ENCODE assay signal across 10 cellular contexts in genomic region chr6:86619428-86619827, GRCh38.
ATAC-seq and TF ChIP-seq lines count a peak whose summit lies in the region.
"Had no signal": no experiment of that assay in that cellular context is flagged by ENCODE, and none has a peak within 500 bp of the region (broad histone marks: within the 10 kb centered on the region; RNA-seq: fewer than 3 reads in every experiment).

No MANE protein-coding gene starts in this region.

- no peaks in the 10 kb centered on the region for H3K9me3 ChIP-seq in HEK293 (ENCODE audit: control insufficient read depth, insufficient read depth, low read depth, low read length)
- H3K9me3 ChIP-seq: A549; BLaER1; BLaER1 treated with 17β-estradiol and CSF1 and Interleukin-3, amounts not matched to agents 10 nM and 100 nM; Caco-2 had no signal

- no peaks in the 10 kb centered on the region for H3K4me1 ChIP-seq in HEK293 (ENCODE audit: control insufficient read depth, insufficient read depth, low read length)
- H3K4me1 ChIP-seq: A549; BE2C; BLaER1; BLaER1 treated with 17β-estradiol and CSF1 and Interleukin-3, amounts not matched to agents 10 nM and 100 nM; Caco-2 had no signal

- no peak overlapping the region for H3K4me3 ChIP-seq in HEK293 (ENCODE audit: low read depth, low read length)
- H3K4me3 ChIP-seq: A549; BLaER1; BLaER1 treated with 17β-estradiol and CSF1 and Interleukin-3, amounts not matched to agents 10 nM and 100 nM had no signal

- POLR2A ChIA-PET in HEK293 (lab: Yijun Ruan, JAX) = no interaction called here

- no peak overlapping the region for H3K27ac ChIP-seq in HEK293 (ENCODE audit: extremely low read depth, low read depth, low read length)
- H3K27ac ChIP-seq: 22Rv1; A549; BLaER1; BLaER1 treated with 17β-estradiol and CSF1 and Interleukin-3, amounts not matched to agents 10 nM and 100 nM; C4-2B had no signal

- CTCF ChIA-PET in HEK293 (lab: Yijun Ruan, JAX) = interaction anchor here (0.6 kb wide), 1 partner anchor 1265 kb away, joined by 4 read pairs; no protein-coding TSS in a partner anchor

- no peaks in the 10 kb centered on the region for H3K36me3 ChIP-seq in HEK293 (ENCODE audit: control insufficient read depth in 2 of 2, insufficient read depth in 1 of 2, low read length in 2 of 2)
- H3K36me3 ChIP-seq: BE2C; BLaER1; BLaER1 treated with 17β-estradiol and CSF1 and Interleukin-3, amounts not matched to agents 10 nM and 100 nM had no signal

- no peak for ATAC-seq in HG03095 (IDR thresholded peaks at IDR 0.05; ENCODE audit: unreplicated experiment)
- ATAC-seq: A549; CD8-positive, alpha-beta T cell had no signal

- no peak for TF ChIP-seq CTCF in HEK293 (tag by site-specific recombination; IDR thresholded peaks at IDR 0.05)

TF ChIP-seq in HEK293, 187 proteins besides CTCF, POLR2A, EP300 and RAD21:
- TF ChIP-seq, protein P1, sequence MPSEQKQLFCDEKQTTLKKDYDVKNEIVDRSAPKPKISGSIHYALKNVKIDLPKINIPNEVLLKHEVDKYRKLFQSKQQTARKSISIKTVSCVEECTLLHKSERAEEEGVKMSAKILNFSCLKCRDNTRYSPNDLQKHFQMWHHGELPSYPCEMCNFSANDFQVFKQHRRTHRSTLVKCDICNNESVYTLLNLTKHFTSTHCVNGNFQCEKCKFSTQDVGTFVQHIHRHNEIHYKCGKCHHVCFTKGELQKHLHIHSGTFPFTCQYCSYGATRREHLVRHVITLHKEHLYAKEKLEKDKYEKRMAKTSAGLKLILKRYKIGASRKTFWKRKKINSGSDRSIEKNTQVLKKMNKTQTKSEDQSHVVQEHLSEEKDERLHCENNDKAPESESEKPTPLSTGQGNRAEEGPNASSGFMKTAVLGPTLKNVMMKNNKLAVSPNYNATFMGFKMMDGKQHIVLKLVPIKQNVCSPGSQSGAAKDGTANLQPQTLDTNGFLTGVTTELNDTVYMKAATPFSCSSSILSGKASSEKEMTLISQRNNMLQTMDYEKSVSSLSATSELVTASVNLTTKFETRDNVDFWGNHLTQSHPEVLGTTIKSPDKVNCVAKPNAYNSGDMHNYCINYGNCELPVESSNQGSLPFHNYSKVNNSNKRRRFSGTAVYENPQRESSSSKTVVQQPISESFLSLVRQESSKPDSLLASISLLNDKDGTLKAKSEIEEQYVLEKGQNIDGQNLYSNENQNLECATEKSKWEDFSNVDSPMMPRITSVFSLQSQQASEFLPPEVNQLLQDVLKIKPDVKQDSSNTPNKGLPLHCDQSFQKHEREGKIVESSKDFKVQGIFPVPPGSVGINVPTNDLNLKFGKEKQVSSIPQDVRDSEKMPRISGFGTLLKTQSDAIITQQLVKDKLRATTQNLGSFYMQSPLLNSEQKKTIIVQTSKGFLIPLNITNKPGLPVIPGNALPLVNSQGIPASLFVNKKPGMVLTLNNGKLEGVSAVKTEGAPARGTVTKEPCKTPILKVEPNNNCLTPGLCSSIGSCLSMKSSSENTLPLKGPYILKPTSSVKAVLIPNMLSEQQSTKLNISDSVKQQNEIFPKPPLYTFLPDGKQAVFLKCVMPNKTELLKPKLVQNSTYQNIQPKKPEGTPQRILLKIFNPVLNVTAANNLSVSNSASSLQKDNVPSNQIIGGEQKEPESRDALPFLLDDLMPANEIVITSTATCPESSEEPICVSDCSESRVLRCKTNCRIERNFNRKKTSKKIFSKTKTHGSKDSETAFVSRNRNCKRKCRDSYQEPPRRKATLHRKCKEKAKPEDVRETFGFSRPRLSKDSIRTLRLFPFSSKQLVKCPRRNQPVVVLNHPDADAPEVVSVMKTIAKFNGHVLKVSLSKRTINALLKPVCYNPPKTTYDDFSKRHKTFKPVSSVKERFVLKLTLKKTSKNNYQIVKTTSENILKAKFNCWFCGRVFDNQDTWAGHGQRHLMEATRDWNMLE (tag by site-specific recombination; conservative IDR thresholded peaks at IDR 0.05; ENCODE audit: low read depth) = peak; percentile 57; the same call in 1 of the 2 replicates
- TF ChIP-seq ZNF623 (tag by site-specific recombination; IDR thresholded peaks at IDR 0.05) (peak; percentile 27; the same call in 1 of the 2 replicates), ZNF426 (tag by site-specific recombination; IDR thresholded peaks at IDR 0.05) (peak; percentile 43), ZNF394 (tag by site-specific recombination; IDR thresholded peaks at IDR 0.05; ENCODE audit: borderline replicate concordance) (peak; percentile 51; the same call in 1 of the 2 replicates), GLI2 (tag by site-specific recombination; IDR thresholded peaks at IDR 0.05; ENCODE audit: borderline replicate concordance, low read depth) (no peak), ZNF521 (tag by site-specific recombination; IDR thresholded peaks at IDR 0.05) (no peak), ZNF555 (tag by site-specific recombination; conservative IDR thresholded peaks at IDR 0.05) (peak; percentile 40)
- TF ChIP-seq, protein P2, sequence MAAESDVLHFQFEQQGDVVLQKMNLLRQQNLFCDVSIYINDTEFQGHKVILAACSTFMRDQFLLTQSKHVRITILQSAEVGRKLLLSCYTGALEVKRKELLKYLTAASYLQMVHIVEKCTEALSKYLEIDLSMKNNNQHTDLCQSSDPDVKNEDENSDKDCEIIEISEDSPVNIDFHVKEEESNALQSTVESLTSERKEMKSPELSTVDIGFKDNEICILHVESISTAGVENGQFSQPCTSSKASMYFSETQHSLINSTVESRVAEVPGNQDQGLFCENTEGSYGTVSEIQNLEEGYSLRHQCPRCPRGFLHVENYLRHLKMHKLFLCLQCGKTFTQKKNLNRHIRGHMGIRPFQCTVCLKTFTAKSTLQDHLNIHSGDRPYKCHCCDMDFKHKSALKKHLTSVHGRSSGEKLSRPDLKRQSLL (tag by site-specific recombination; IDR thresholded peaks at IDR 0.05) = no peak
